Comparison of ENCODE assay signal across 15 cellular contexts in genomic region chr10:118692911-118693310, GRCh38.
DNase-seq lines count a peak whose midpoint lies in the region; ATAC-seq and TF ChIP-seq lines count a peak whose summit lies in the region.
"Had no signal": no experiment of that assay in that cellular context is flagged by ENCODE, and none has a peak within 500 bp of the region (broad histone marks: within the 10 kb centered on the region; RNA-seq: fewer than 3 reads in every experiment).

No MANE protein-coding gene starts in this region.

- no peaks in the 10 kb centered on the region for H3K79me2 ChIP-seq in fibroblast of lung (ENCODE audit: control insufficient read depth, insufficient read depth, low read length)

- no peaks in the 10 kb centered on the region for H3K9me3 ChIP-seq in fibroblast of lung (ENCODE audit: control insufficient read depth, insufficient read depth, low read depth, low read length)
- H3K9me3 ChIP-seq: testis had no signal

- no peaks in the 10 kb centered on the region for H3K27me3 ChIP-seq in fibroblast of lung (ENCODE audit: control insufficient read depth, insufficient read depth, low read length)
- H3K27me3 ChIP-seq: testis had no signal

- no peak for ATAC-seq in HG03139 (IDR thresholded peaks at IDR 0.05; ENCODE audit: unreplicated experiment)
- ATAC-seq: natural killer cell had no signal

- H3K4me3 ChIP-seq in fibroblast of lung (replicated peaks in 1 of 4; ENCODE audit: control extremely low read depth in 1 of 4, insufficient read depth in 1 of 4, low read depth in 3 of 4, low read length in 4 of 4) (peak overlapping the region in 1 of 4 experiments; percentile 34), retinal pigment epithelial cell (ENCODE audit: low read length) (no peak overlapping the region)
- H3K4me3 ChIP-seq: testis had no signal

- no peak overlapping the region for H2AFZ ChIP-seq in fibroblast of lung (ENCODE audit: low read length)

- peaks cover 2% of the 10 kb centered on the region for H3K36me3 ChIP-seq in fibroblast of lung (ENCODE audit: control insufficient read depth, insufficient read depth, low read length)

- peaks cover 5% of the 10 kb centered on the region for H3K4me1 Mint-ChIP-seq in activated CD4-positive, alpha-beta memory T cell treated with anti-CD3 and anti-CD28 coated beads, Interleukin-2, amount 10 ng/mL, durations not matched to agents 7 days and 5 days
- peaks cover 7% of the 10 kb centered on the region for H3K4me1 Mint-ChIP-seq in T-helper 2 cell treated with Interferon-gamma antibody and Interleukin-4, amounts not matched to agents 5 μg/mL and 100 μg/mL, for 36 hours (ENCODE audit: low read depth)

- H3K9ac ChIP-seq in fibroblast of lung (ENCODE audit: insufficient read depth, low read length): no peak overlapping the region

- no peaks in the 10 kb centered on the region for H3K9me3 Mint-ChIP-seq in activated CD4-positive, alpha-beta memory T cell treated with anti-CD3 and anti-CD28 coated beads, Interleukin-2, amount 10 ng/mL, durations not matched to agents 7 days and 5 days
- H3K9me3 Mint-ChIP-seq in T-helper 2 cell treated with Interferon-gamma antibody and Interleukin-4, amounts not matched to agents 5 μg/mL and 100 μg/mL, for 36 hours: no peaks in the 10 kb centered on the region
- H3K9me3 Mint-ChIP-seq: natural killer cell had no signal

- no peak overlapping the region for H3K4me3 Mint-ChIP-seq in activated CD4-positive, alpha-beta memory T cell treated with anti-CD3 and anti-CD28 coated beads, Interleukin-2, amount 10 ng/mL, durations not matched to agents 7 days and 5 days
- no peak overlapping the region for H3K4me3 Mint-ChIP-seq in T-helper 2 cell treated with Interferon-gamma antibody and Interleukin-4, amounts not matched to agents 5 μg/mL and 100 μg/mL, for 36 hours
- H3K4me3 Mint-ChIP-seq: natural killer cell had no signal

- H4K20me1 ChIP-seq in fibroblast of lung (ENCODE audit: control insufficient read depth, extremely low read depth, insufficient read depth, low read length): no peaks in the 10 kb centered on the region

- H3K4me1 ChIP-seq in fibroblast of lung (ENCODE audit: control insufficient read depth, extremely low read depth, insufficient read depth, low read length): peaks cover 16% of the 10 kb centered on the region
- H3K4me1 ChIP-seq: testis had no signal

- H3K36me3 Mint-ChIP-seq in activated CD4-positive, alpha-beta memory T cell treated with anti-CD3 and anti-CD28 coated beads, Interleukin-2, amount 10 ng/mL, durations not matched to agents 7 days and 5 days (ENCODE audit: low read depth): peaks cover 15% of the 10 kb centered on the region
- peaks cover 10% of the 10 kb centered on the region for H3K36me3 Mint-ChIP-seq in T-helper 2 cell treated with Interferon-gamma antibody and Interleukin-4, amounts not matched to agents 5 μg/mL and 100 μg/mL, for 36 hours (ENCODE audit: low read depth)
- H3K36me3 Mint-ChIP-seq: natural killer cell had no signal

- TF ChIP-seq CTCF in fibroblast of lung (conservative IDR thresholded peaks at IDR 0.05 in 1 of 2, IDR thresholded peaks at IDR 0.05 in 1 of 2; ENCODE audit: low read depth in 1 of 2, low read length in 2 of 2) (no peak), retinal pigment epithelial cell (conservative IDR thresholded peaks at IDR 0.05; ENCODE audit: low read depth, low read length) (no peak)

- CTCF ChIA-PET in activated CD4-positive, alpha-beta memory T cell treated with anti-CD3 and anti-CD28 coated beads, Interleukin-2, amount 10 ng/mL, durations not matched to agents 7 days and 5 days (lab: Charles Lee): no interaction called here

- no peaks in the 10 kb centered on the region for H3K27me3 Mint-ChIP-seq in activated CD4-positive, alpha-beta memory T cell treated with anti-CD3 and anti-CD28 coated beads, Interleukin-2, amount 10 ng/mL, durations not matched to agents 7 days and 5 days
- no peaks in the 10 kb centered on the region for H3K27me3 Mint-ChIP-seq in T-helper 2 cell treated with Interferon-gamma antibody and Interleukin-4, amounts not matched to agents 5 μg/mL and 100 μg/mL, for 36 hours (ENCODE audit: low read depth)

- POLR2A ChIA-PET in activated CD4-positive, alpha-beta memory T cell treated with anti-CD3 and anti-CD28 coated beads, Interleukin-2, amount 10 ng/mL, durations not matched to agents 7 days and 5 days (lab: Charles Lee): no interaction called here

- DNase-seq in GM03348 (ENCODE audit: low spot score) (peak; percentile 80), RPMI7951 (ENCODE audit: low read depth) (peak; percentile 72), fibroblast of lung (ENCODE audit: low read depth in 2 of 2) (peak; percentile 92), retinal pigment epithelial cell (ENCODE audit: low read depth) (peak; percentile 69), NCI-H1105 treated with DMSO at 0.1 percent for 48 hours (lab: John Stamatoyannopoulos, UW) (no peak)
- no peak for DNase-seq in activated CD4-positive, alpha-beta memory T cell treated with anti-CD3 and anti-CD28 coated beads, Interleukin-2, amount 10 ng/mL, durations not matched to agents 7 days and 5 days
- no peak for DNase-seq in T-helper 2 cell treated with Interferon-gamma antibody and Interleukin-4, amounts not matched to agents 5 μg/mL and 100 μg/mL, for 36 hours (ENCODE audit: low spot score)
- DNase-seq: activated CD4-positive, CD25-positive, alpha-beta regulatory T cell treated with anti-CD3 and anti-CD28 coated beads, Interleukin-2, amount 50 U/mL, for 72 hours; activated effector memory CD4-positive, alpha-beta T cell treated with anti-CD3 and anti-CD28 coated beads, Interleukin-2, amount 50 U/mL, for 16 hours; cortex of kidney; DMS79; natural killer cell; SIG-M5; testis had no signal

- no peak overlapping the region for H3K27ac Mint-ChIP-seq in activated CD4-positive, alpha-beta memory T cell treated with anti-CD3 and anti-CD28 coated beads, Interleukin-2, amount 10 ng/mL, durations not matched to agents 7 days and 5 days
- no peak overlapping the region for H3K27ac Mint-ChIP-seq in T-helper 2 cell treated with Interferon-gamma antibody and Interleukin-4, amounts not matched to agents 5 μg/mL and 100 μg/mL, for 36 hours
- H3K27ac Mint-ChIP-seq: natural killer cell had no signal

- H3K4me2 ChIP-seq in fibroblast of lung (ENCODE audit: extremely low read depth, insufficient read depth, low read length): peak overlapping the region; percentile 55

- H3K27ac ChIP-seq in fibroblast of lung (ENCODE audit: insufficient read depth, low read length): peak overlapping the region; percentile 36
- H3K27ac ChIP-seq: testis had no signal

Comparison
In these comparisons a context has a peak if more than half of its experiments do, and no peak if none do; other contexts are left out.
1. DNase-seq: peak in GM03348 (single experiment), RPMI7951 (single experiment), fibroblast of lung (2 of 2) and retinal pigment epithelial cell (single experiment); none in activated CD4-positive, alpha-beta memory T cell treated with anti-CD3 and anti-CD28 coated beads, Interleukin-2, amount 10 ng/mL, durations not matched to agents 7 days and 5 days (single experiment), NCI-H1105 treated with DMSO at 0.1 percent for 48 hours (single experiment) and T-helper 2 cell treated with Interferon-gamma antibody and Interleukin-4, amounts not matched to agents 5 μg/mL and 100 μg/mL, for 36 hours (single experiment).